In the genomic region with DNA sequence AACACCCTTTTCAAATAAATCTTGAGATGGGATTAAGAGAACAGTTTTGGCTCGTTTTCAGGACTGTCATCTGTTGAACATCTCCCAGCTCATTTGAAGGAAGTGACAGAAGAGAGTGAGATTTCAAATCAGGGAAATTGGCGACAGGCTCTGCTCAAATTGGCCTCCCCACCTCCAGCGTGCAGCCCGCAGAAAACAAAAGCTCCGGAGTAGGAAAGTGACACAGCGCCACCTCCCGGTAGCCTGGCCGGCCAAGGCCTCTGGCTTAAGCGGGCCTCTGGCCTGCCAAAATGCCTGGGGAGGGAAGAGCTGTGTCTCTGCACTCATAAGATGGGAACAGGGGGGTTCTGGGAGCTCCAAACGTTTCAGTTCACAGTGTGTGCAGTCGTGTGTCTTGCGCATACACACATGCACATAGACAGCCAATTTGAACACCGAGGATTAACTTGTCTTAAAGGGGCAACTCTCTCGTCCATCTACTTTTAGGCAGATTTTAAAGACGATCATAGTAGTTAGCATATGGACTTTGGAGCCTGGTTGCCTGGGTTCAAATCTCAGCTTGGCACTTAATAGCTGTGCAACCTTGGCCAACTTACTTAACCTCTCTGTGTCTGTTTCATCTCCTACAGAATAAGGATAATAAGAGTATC, we compare ENCODE assay signal across 8 cellular contexts.
DNase-seq lines count a peak whose midpoint lies in the region; ATAC-seq, FAIRE-seq and TF ChIP-seq lines count a peak whose summit lies in the region.

No MANE protein-coding gene starts in this region.

- H3K4me3 ChIP-seq in WERI-Rb-1 (ENCODE audit: low read depth, low read length) (no peak overlapping the region), kidney epithelial cell (ENCODE audit: low read depth, low read length) (no peak overlapping the region)

- TF ChIP-seq CTCF in WERI-Rb-1 (IDR thresholded peaks at IDR 0.05; ENCODE audit: low read depth, low read length): peak; percentile 89
- peak; percentile 79 for TF ChIP-seq CTCF in kidney epithelial cell (IDR thresholded peaks at IDR 0.05; ENCODE audit: insufficient read depth, low read length, poor library complexity, severe bottlenecking)

- peak; percentile 81 for ATAC-seq in GM21515 (IDR thresholded peaks at IDR 0.05; ENCODE audit: unreplicated experiment)

- H3K9me3 ChIP-seq in WERI-Rb-1 (ENCODE audit: severe bottlenecking): no peaks in the 10 kb centered on the region

- DNase-seq in GM04504 (ENCODE audit: low read depth): peak; percentile 40
- peak; percentile 24 for DNase-seq in HTR-8/SVneo (ENCODE audit: insufficient read length, low spot score)
- peak; percentile 60 for DNase-seq in WERI-Rb-1
- DNase-seq in central memory CD4-positive, alpha-beta T cell: peak; percentile 20
- DNase-seq in kidney epithelial cell (ENCODE audit: low read depth): no peak
- DNase-seq in stimulated activated CD4-positive, alpha-beta T cell treated with anti-CD3 and anti-CD28 coated beads, TNF-alpha, amount 100 ng/mL, for 24 hours (ENCODE audit: low read depth in 3 of 3): peak; percentile 31 to 60 (median 35)
- no peak for DNase-seq in NCI-H1048 (lab: John Stamatoyannopoulos, UW)

- FAIRE-seq in HTR-8/SVneo (lab: Jason Lieb, UNC): no peak

- no peak overlapping the region for H3K27ac ChIP-seq in WERI-Rb-1

- H3K27me3 ChIP-seq in WERI-Rb-1 (ENCODE audit: insufficient read depth, low read depth, severe bottlenecking) (peaks cover 26% of the 10 kb centered on the region), kidney epithelial cell (ENCODE audit: control insufficient read depth, insufficient read depth, low read length) (peaks cover 2% of the 10 kb centered on the region)

- no peaks in the 10 kb centered on the region for H3K36me3 ChIP-seq in WERI-Rb-1
- H3K36me3 ChIP-seq in kidney epithelial cell (ENCODE audit: control insufficient read depth, insufficient read depth, low read length): no peaks in the 10 kb centered on the region

Comparison
In these comparisons a context has a peak if more than half of its experiments do, and no peak if none do; other contexts are left out.
1. DNase-seq: peak in GM04504 (single experiment), HTR-8/SVneo (single experiment), WERI-Rb-1 (single experiment), central memory CD4-positive, alpha-beta T cell (single experiment) and stimulated activated CD4-positive, alpha-beta T cell treated with anti-CD3 and anti-CD28 coated beads, TNF-alpha, amount 100 ng/mL, for 24 hours (3 of 3); none in kidney epithelial cell (single experiment) and NCI-H1048 (single experiment).